Comparison of ENCODE assay signal across 10 cellular contexts in the genomic region with DNA sequence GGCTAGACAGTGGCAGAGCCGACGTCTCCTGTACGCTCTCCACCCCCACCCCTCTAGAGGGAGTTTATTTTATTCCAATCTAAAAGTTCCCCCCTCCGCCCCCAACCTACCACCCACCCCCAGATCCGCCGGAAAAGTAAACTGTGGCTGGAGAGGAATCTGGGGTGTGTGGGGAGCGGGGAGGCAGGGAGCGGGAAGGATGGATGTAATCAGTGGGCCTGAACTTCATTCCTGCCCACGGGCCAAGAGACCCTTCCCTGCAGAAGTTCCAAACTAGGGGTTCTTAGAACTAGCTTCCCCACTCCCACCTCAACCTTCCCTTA. TPM values are rescaled to one million over a fixed set of nuclear protein-coding genes. Genes with fewer than 3 reads are reported as not detected.
A peak's percentile ranks its signal among the peaks of the same experiment; 100 is the strongest.
DNase-seq lines count a peak whose midpoint lies in the region; ATAC-seq and TF ChIP-seq lines count a peak whose summit lies in the region.
"Had no signal": no experiment of that assay in that cellular context is flagged by ENCODE, and none has a peak within 500 bp of the region (broad histone marks: within the 10 kb centered on the region; RNA-seq: fewer than 3 reads in every experiment).

No MANE protein-coding gene starts in this region.

- no peaks in the 10 kb centered on the region for H3K9me3 ChIP-seq in SU-DHL-6 (ENCODE audit: insufficient read depth, low read length)
- no peaks in the 10 kb centered on the region for H3K9me3 ChIP-seq in fibroblast of lung (ENCODE audit: control insufficient read depth, insufficient read depth, low read depth, low read length)
- no peaks in the 10 kb centered on the region for H3K9me3 ChIP-seq in prostate gland

- H3K9me2 ChIP-seq in SU-DHL-6 (replicated peaks; ENCODE audit: insufficient read depth, low read length): no peaks in the 10 kb centered on the region

- H3K4me3 ChIP-seq in SU-DHL-6 (ENCODE audit: insufficient read depth, low read length, poor library complexity, severe bottlenecking): peak overlapping the region; percentile 63
- peak overlapping the region in 1 of 4 experiments; percentile 51 for H3K4me3 ChIP-seq in fibroblast of lung (replicated peaks in 1 of 4; ENCODE audit: control extremely low read depth in 1 of 4, insufficient read depth in 1 of 4, low read depth in 3 of 4, low read length in 4 of 4)
- H3K4me3 ChIP-seq in prostate gland: peak overlapping the region; percentile 97 to 100

- peak overlapping the region; percentile 88 for H3K4me3 Mint-ChIP-seq in Calu3 (ENCODE audit: low read depth, unreplicated experiment)

- H3K79me2 ChIP-seq in SU-DHL-6 (ENCODE audit: insufficient read depth, low read length): no peaks in the 10 kb centered on the region; the same call in 1 of the 2 replicates
- peaks cover 35% of the 10 kb centered on the region for H3K79me2 ChIP-seq in fibroblast of lung (ENCODE audit: control insufficient read depth, insufficient read depth, low read length)

- CTCF ChIA-PET in Calu3 (lab: Charles Lee): no interaction called here

- 32% methylated on average over 9 of the region's 9 CpGs for WGBS in prostate gland

- H3K4me1 Mint-ChIP-seq in Calu3 (ENCODE audit: low read depth, unreplicated experiment): peaks cover 40% of the 10 kb centered on the region

- H3K4me2 ChIP-seq in SU-DHL-6 (ENCODE audit: low read depth, low read length, poor library complexity, severe bottlenecking) (peak overlapping the region; percentile 64), fibroblast of lung (ENCODE audit: extremely low read depth, insufficient read depth, low read length) (no peak overlapping the region)

- no TSS peak for BruUV-seq in Calu3 (replicated peaks; lab: Mats Ljungman, UMichigan)

- H3K4me1 ChIP-seq in fibroblast of lung (ENCODE audit: control insufficient read depth, extremely low read depth, insufficient read depth, low read length): peaks cover 27% of the 10 kb centered on the region
- peaks cover 20% of the 10 kb centered on the region for H3K4me1 ChIP-seq in prostate gland (replicated peaks)

- H3K36me3 ChIP-seq in SU-DHL-6 (ENCODE audit: low read length): no peaks in the 10 kb centered on the region
- H3K36me3 ChIP-seq in fibroblast of lung (ENCODE audit: control insufficient read depth, insufficient read depth, low read length): no peaks in the 10 kb centered on the region
- no peaks in the 10 kb centered on the region for H3K36me3 ChIP-seq in prostate gland

- H3K27ac ChIP-seq in SU-DHL-6 (ENCODE audit: low read depth, low read length) (no peak overlapping the region), fibroblast of lung (ENCODE audit: insufficient read depth, low read length) (peak overlapping the region; percentile 49), prostate gland (peak overlapping the region; percentile 100)

- no peaks in the 10 kb centered on the region for H3F3A ChIP-seq in SU-DHL-6 (ENCODE audit: insufficient read depth)

- no peaks in the 10 kb centered on the region for H3K9me3 Mint-ChIP-seq in Calu3 (ENCODE audit: low read depth, unreplicated experiment)

- DNase-seq in Calu3 (no peak), fibroblast of lung (ENCODE audit: low read depth in 2 of 2) (no peak), prostate gland (ENCODE audit: low spot score) (no peak), UCSD-AML1 (lab: John Stamatoyannopoulos, UW; ENCODE audit: unreplicated experiment) (no peak)

- H3K27me3 ChIP-seq in SU-DHL-6 (ENCODE audit: low read length) (no peaks in the 10 kb centered on the region), fibroblast of lung (ENCODE audit: control insufficient read depth, insufficient read depth, low read length) (no peaks in the 10 kb centered on the region), prostate gland (replicated peaks; ENCODE audit: insufficient read depth) (no peaks in the 10 kb centered on the region)

- H3K9ac ChIP-seq in SU-DHL-6 (ENCODE audit: low read length) (peak overlapping the region; percentile 69), fibroblast of lung (ENCODE audit: insufficient read depth, low read length) (peak overlapping the region; percentile 52)

- H4K20me1 ChIP-seq in SU-DHL-6 (ENCODE audit: low read depth, low read length) (no peaks in the 10 kb centered on the region), fibroblast of lung (ENCODE audit: control insufficient read depth, extremely low read depth, insufficient read depth, low read length) (no peaks in the 10 kb centered on the region)

- intact Hi-C loops in Calu3 (cut with micrococcal nuclease; ENCODE audit: unreplicated experiment): no loop called here
- intact Hi-C loops in prostate gland (cut with DNase I): no loop called here

- H2AFZ ChIP-seq in SU-DHL-6 (ENCODE audit: low read depth, low read length, severe bottlenecking): peak overlapping the region; percentile 78
- H2AFZ ChIP-seq in fibroblast of lung (ENCODE audit: low read length): no peak overlapping the region

- no peak for TF ChIP-seq POLR2A in prostate gland (IDR thresholded peaks at IDR 0.05)

- peaks cover 51% of the 10 kb centered on the region for H3K36me3 Mint-ChIP-seq in Calu3 (ENCODE audit: insufficient read depth, unreplicated experiment)

- no peak for TF ChIP-seq CTCF in Calu3 (IDR thresholded peaks at IDR 0.05; ENCODE audit: unreplicated experiment)
- TF ChIP-seq CTCF in SU-DHL-6 (IDR thresholded peaks at IDR 0.05; ENCODE audit: insufficient read depth, low read length, poor library complexity, severe bottlenecking): no peak
- no peak for TF ChIP-seq CTCF in fibroblast of lung (conservative IDR thresholded peaks at IDR 0.05 in 1 of 2, IDR thresholded peaks at IDR 0.05 in 1 of 2; ENCODE audit: low read depth in 1 of 2, low read length in 2 of 2)
- TF ChIP-seq CTCF in prostate gland (IDR thresholded peaks at IDR 0.05): no peak

- H3K27me3 Mint-ChIP-seq in Calu3 (ENCODE audit: unreplicated experiment): no peaks in the 10 kb centered on the region

- ATAC-seq in GM21526 (IDR thresholded peaks at IDR 0.05; ENCODE audit: low FRiP score, unreplicated experiment) (no peak), GM21423 (IDR thresholded peaks at IDR 0.05; ENCODE audit: unreplicated experiment) (no peak), HG02678 (IDR thresholded peaks at IDR 0.05; ENCODE audit: unreplicated experiment) (no peak)

- peak overlapping the region; percentile 94 for H3K27ac Mint-ChIP-seq in Calu3 (ENCODE audit: unreplicated experiment)

RNA-seq across cellular contexts. Expression of a gene that starts 0.5 kb away (rescaled TPM):
- 12.6 and 13.4 TPM in 2 replicates for total RNA-seq in Calu3 (2022)
- 6.3 and 6.7 TPM in 2 replicates for total RNA-seq in fibroblast of lung
- polyA plus RNA-seq in fibroblast of lung: 4.0 and 6.3 TPM in 2 replicates
- 4.5 and 7.0 TPM in 2 replicates for polyA plus RNA-seq in fibroblast of lung (2012)
- polyA minus RNA-seq in fibroblast of lung (ENCODE audit: low replicate concordance): 8.1 and 20.8 TPM in 2 replicates
- 10 to 100 TPM; 38.4 to 45.9 TPM for total RNA-seq in prostate gland

RNA-seq across cellular contexts. Expression of a gene that starts 38.5 kb away (rescaled TPM):
- total RNA-seq in Calu3 (2022) (not detected in 2 replicates), fibroblast of lung (not detected in 2 replicates), prostate gland (1 to 10 TPM in 1 of 2 donors, under 1 TPM in 1; 0.40 to 2.2 TPM)
- polyA plus RNA-seq in fibroblast of lung: 0.03 and 0.05 TPM in 2 replicates
- polyA plus RNA-seq in fibroblast of lung (2012): 0.07 TPM in 1 of 2 replicates, not detected in the other
- polyA minus RNA-seq in fibroblast of lung (ENCODE audit: low replicate concordance): not detected in 2 replicates
- total RNA-seq: frontal cortex, subcutaneous adipose tissue had no signal

RNA-seq across cellular contexts. Expression of a gene that starts 46.5 kb away (rescaled TPM):
- 8.1 and 9.1 TPM in 2 replicates for total RNA-seq in Calu3 (2022)
- total RNA-seq in fibroblast of lung: 1.5 and 2.1 TPM in 2 replicates
- polyA plus RNA-seq in fibroblast of lung: 1.6 and 1.8 TPM in 2 replicates
- 1.5 and 1.7 TPM in 2 replicates for polyA plus RNA-seq in fibroblast of lung (2012)
- polyA minus RNA-seq in fibroblast of lung (ENCODE audit: low replicate concordance): 2.9 and 3.3 TPM in 2 replicates
- total RNA-seq in prostate gland: 10 to 100 TPM in 1 of 2 donors, 1 to 10 TPM in 1; 9.0 to 23.2 TPM

RNA-seq across cellular contexts. Expression of a gene that starts 46.5 kb away (rescaled TPM):
- 54.8 and 58.6 TPM in 2 replicates for total RNA-seq in Calu3 (2022)
- total RNA-seq in fibroblast of lung: 27.2 and 37.5 TPM in 2 replicates
- 32.1 and 34.3 TPM in 2 replicates for polyA plus RNA-seq in fibroblast of lung
- polyA plus RNA-seq in fibroblast of lung (2012): 30.9 and 33.4 TPM in 2 replicates
- polyA minus RNA-seq in fibroblast of lung (ENCODE audit: low replicate concordance): 80.7 and 103 TPM in 2 replicates
- total RNA-seq in prostate gland: 100 to 1,000 TPM in 1 of 2 donors, 10 to 100 TPM in 1; 76.5 to 104 TPM
